ENCODE assay signal across 30 cellular contexts in genomic region chr7:142389544-142389943, GRCh38.
DNase-seq lines count a peak whose midpoint lies in the region; ATAC-seq and TF ChIP-seq lines count a peak whose summit lies in the region.
"Had no signal": no experiment of that assay in that cellular context is flagged by ENCODE, and none has a peak within 500 bp of the region (broad histone marks: within the 10 kb centered on the region; RNA-seq: fewer than 3 reads in every experiment).

No MANE protein-coding gene starts in this region.

- no peaks in the 10 kb centered on the region for H3K36me3 ChIP-seq in SJCRH30
- H3K36me3 ChIP-seq: esophagus muscularis mucosa, MG63, Peyer's patch, right atrium auricular region, tibial artery had no signal

- DNase-seq in activated naive CD8-positive, alpha-beta T cell treated with anti-CD3 and anti-CD28 coated beads, Interleukin-2, amount 10 ng/mL, durations not matched to agents 7 days and 5 days, result no peak
- no peak for DNase-seq in activated naive CD8-positive, alpha-beta T cell treated with anti-CD3 and anti-CD28 coated beads, Interleukin-2, amount 50 U/mL, for 24 hours
- DNase-seq in SJCRH30 (peak; percentile 63 to 82), left colon (no peak), nephron progenitor cell (no peak), erythroblast (lab: John Stamatoyannopoulos, UW) (no peak)
- DNase-seq in activated CD4-positive, alpha-beta memory T cell treated with anti-CD3 and anti-CD28 coated beads for 36 hours, result no peak
- DNase-seq: ACHN; activated CD4-positive, alpha-beta T cell treated with anti-CD3 and anti-CD28 coated beads for 1 hour; CD4-positive, alpha-beta memory T cell; dermis blood vessel endothelial cell; EL; foreskin keratinocyte; GOT3; HFFc6; KBM-7; mammary epithelial cell; MG63; NCI-H1105; NCI-H187; NCI-H510A treated with DMSO at 0.1 percent for 48 hours; Peyer's patch; SIG-M5; stimulated activated CD4-positive, alpha-beta T cell treated with anti-CD3 and anti-CD28 coated beads, Interleukin-12 subunit alpha, Interleukin-12 subunit beta, amount 100 ng/mL, for 4 hours; stimulated activated CD4-positive, alpha-beta T cell treated with anti-CD3 and anti-CD28 coated beads, Interleukin-4, amount 100 ng/mL, for 1 hour; SW 1271; tibial artery had no signal

- H3K4me1 Mint-ChIP-seq in activated naive CD8-positive, alpha-beta T cell treated with anti-CD3 and anti-CD28 coated beads, Interleukin-2, amount 10 ng/mL, durations not matched to agents 7 days and 5 days, result peaks cover 14% of the 10 kb centered on the region
- peaks cover 11% of the 10 kb centered on the region for H3K4me1 Mint-ChIP-seq in activated naive CD8-positive, alpha-beta T cell treated with anti-CD3 and anti-CD28 coated beads, Interleukin-2, amount 50 U/mL, for 24 hours
- H3K4me1 Mint-ChIP-seq in nephron progenitor cell, result peaks cover 17% of the 10 kb centered on the region
- H3K4me1 Mint-ChIP-seq in activated CD4-positive, alpha-beta memory T cell treated with anti-CD3 and anti-CD28 coated beads for 36 hours (ENCODE audit: low read depth), result peaks cover 12% of the 10 kb centered on the region

- H3K36me3 Mint-ChIP-seq in activated naive CD8-positive, alpha-beta T cell treated with anti-CD3 and anti-CD28 coated beads, Interleukin-2, amount 10 ng/mL, durations not matched to agents 7 days and 5 days, result no peaks in the 10 kb centered on the region
- H3K36me3 Mint-ChIP-seq in activated naive CD8-positive, alpha-beta T cell treated with anti-CD3 and anti-CD28 coated beads, Interleukin-2, amount 50 U/mL, for 24 hours (ENCODE audit: low read depth), result no peaks in the 10 kb centered on the region
- no peaks in the 10 kb centered on the region for H3K36me3 Mint-ChIP-seq in nephron progenitor cell (ENCODE audit: low read depth)
- H3K36me3 Mint-ChIP-seq in activated CD4-positive, alpha-beta memory T cell treated with anti-CD3 and anti-CD28 coated beads for 36 hours, result no peaks in the 10 kb centered on the region
- H3K36me3 Mint-ChIP-seq: CD4-positive, alpha-beta memory T cell had no signal

- ATAC-seq in activated naive CD8-positive, alpha-beta T cell treated with anti-CD3 and anti-CD28 coated beads, Interleukin-2, amount 10 ng/mL, durations not matched to agents 7 days and 5 days (ENCODE audit: low read depth), result no peak
- ATAC-seq in activated naive CD8-positive, alpha-beta T cell treated with anti-CD3 and anti-CD28 coated beads, Interleukin-2, amount 50 U/mL, for 24 hours, result no peak
- ATAC-seq in left colon, result peak; percentile 73
- ATAC-seq: foreskin keratinocyte had no signal

- intact Hi-C loops in left colon (cut with DNase I, micrococcal nuclease), result no loop called here
- intact Hi-C loops in activated CD4-positive, alpha-beta memory T cell treated with anti-CD3 and anti-CD28 coated beads for 36 hours (cut with micrococcal nuclease), result loop anchor here (10.0 kb wide), 1 partner anchor 95 kb away; no protein-coding TSS in a partner anchor

- no peaks in the 10 kb centered on the region for H3K27me3 ChIP-seq in SJCRH30
- H3K27me3 ChIP-seq: foreskin keratinocyte, MG63, Peyer's patch, right atrium auricular region, tibial artery had no signal

- no peaks in the 10 kb centered on the region for H3K9me3 ChIP-seq in SJCRH30 (replicated peaks)
- H3K9me3 ChIP-seq: esophagus muscularis mucosa, MG63, Peyer's patch, right atrium auricular region, tibial artery had no signal

- no peaks in the 10 kb centered on the region for H3K9me3 Mint-ChIP-seq in activated naive CD8-positive, alpha-beta T cell treated with anti-CD3 and anti-CD28 coated beads, Interleukin-2, amount 10 ng/mL, durations not matched to agents 7 days and 5 days
- no peaks in the 10 kb centered on the region for H3K9me3 Mint-ChIP-seq in activated naive CD8-positive, alpha-beta T cell treated with anti-CD3 and anti-CD28 coated beads, Interleukin-2, amount 50 U/mL, for 24 hours
- H3K9me3 Mint-ChIP-seq in nephron progenitor cell, result no peaks in the 10 kb centered on the region
- H3K9me3 Mint-ChIP-seq in activated CD4-positive, alpha-beta memory T cell treated with anti-CD3 and anti-CD28 coated beads for 36 hours, result no peaks in the 10 kb centered on the region
- H3K9me3 Mint-ChIP-seq: CD4-positive, alpha-beta memory T cell; HFFc6 had no signal

- no peak for TF ChIP-seq CTCF in nephron progenitor cell (IDR thresholded peaks at IDR 0.05)

- H3K27me3 Mint-ChIP-seq in activated naive CD8-positive, alpha-beta T cell treated with anti-CD3 and anti-CD28 coated beads, Interleukin-2, amount 10 ng/mL, durations not matched to agents 7 days and 5 days, result peaks cover 3% of the 10 kb centered on the region
- H3K27me3 Mint-ChIP-seq in activated naive CD8-positive, alpha-beta T cell treated with anti-CD3 and anti-CD28 coated beads, Interleukin-2, amount 50 U/mL, for 24 hours, result no peaks in the 10 kb centered on the region
- H3K27me3 Mint-ChIP-seq in nephron progenitor cell (ENCODE audit: low read depth, poor library complexity), result peaks cover 14% of the 10 kb centered on the region
- no peaks in the 10 kb centered on the region for H3K27me3 Mint-ChIP-seq in activated CD4-positive, alpha-beta memory T cell treated with anti-CD3 and anti-CD28 coated beads for 36 hours
- H3K27me3 Mint-ChIP-seq: CD4-positive, alpha-beta memory T cell had no signal

- peaks cover 28% of the 10 kb centered on the region for H3K4me1 ChIP-seq in SJCRH30
- H3K4me1 ChIP-seq: tibial artery had no signal

- CTCF ChIA-PET in activated CD4-positive, alpha-beta memory T cell treated with anti-CD3 and anti-CD28 coated beads for 36 hours (lab: Charles Lee), result no interaction called here

- no peak overlapping the region for H3K27ac ChIP-seq in SJCRH30
- H3K27ac ChIP-seq: esophagus muscularis mucosa, foreskin keratinocyte, Peyer's patch, right atrium auricular region, tibial artery had no signal

- H3K27ac Mint-ChIP-seq in activated naive CD8-positive, alpha-beta T cell treated with anti-CD3 and anti-CD28 coated beads, Interleukin-2, amount 10 ng/mL, durations not matched to agents 7 days and 5 days, result peak overlapping the region; percentile 43
- no peak overlapping the region for H3K27ac Mint-ChIP-seq in activated naive CD8-positive, alpha-beta T cell treated with anti-CD3 and anti-CD28 coated beads, Interleukin-2, amount 50 U/mL, for 24 hours
- H3K27ac Mint-ChIP-seq in nephron progenitor cell, result no peak overlapping the region
- H3K27ac Mint-ChIP-seq in activated CD4-positive, alpha-beta memory T cell treated with anti-CD3 and anti-CD28 coated beads for 36 hours, result no peak overlapping the region
- H3K27ac Mint-ChIP-seq: B cell, HFFc6 had no signal

- H3K4me3 ChIP-seq in SJCRH30, result no peak overlapping the region
- H3K4me3 ChIP-seq: esophagus muscularis mucosa, MG63, Peyer's patch, right atrium auricular region, tibial artery had no signal

- no peak overlapping the region for H3K4me3 Mint-ChIP-seq in activated naive CD8-positive, alpha-beta T cell treated with anti-CD3 and anti-CD28 coated beads, Interleukin-2, amount 10 ng/mL, durations not matched to agents 7 days and 5 days
- no peak overlapping the region for H3K4me3 Mint-ChIP-seq in activated naive CD8-positive, alpha-beta T cell treated with anti-CD3 and anti-CD28 coated beads, Interleukin-2, amount 50 U/mL, for 24 hours
- H3K4me3 Mint-ChIP-seq in nephron progenitor cell, result no peak overlapping the region
- H3K4me3 Mint-ChIP-seq in activated CD4-positive, alpha-beta memory T cell treated with anti-CD3 and anti-CD28 coated beads for 36 hours, result no peak overlapping the region
- H3K4me3 Mint-ChIP-seq: B cell, HFFc6 had no signal

- TF ChIP-seq POLR2A in erythroblast (IDR thresholded peaks at IDR 0.05; ENCODE audit: low read length), result no peak

- POLR2A ChIA-PET in activated naive CD8-positive, alpha-beta T cell treated with anti-CD3 and anti-CD28 coated beads, Interleukin-2, amount 10 ng/mL, durations not matched to agents 7 days and 5 days (lab: Charles Lee), result no interaction called here
- POLR2A ChIA-PET in activated CD4-positive, alpha-beta memory T cell treated with anti-CD3 and anti-CD28 coated beads for 36 hours (lab: Charles Lee), result no interaction called here

Comparison
In these comparisons a context has a peak if more than half of its experiments do, and no peak if none do; other contexts are left out.
1. DNase-seq: peak in SJCRH30 (2 of 2); none in activated naive CD8-positive, alpha-beta T cell treated with anti-CD3 and anti-CD28 coated beads, Interleukin-2, amount 10 ng/mL, durations not matched to agents 7 days and 5 days (single experiment), activated naive CD8-positive, alpha-beta T cell treated with anti-CD3 and anti-CD28 coated beads, Interleukin-2, amount 50 U/mL, for 24 hours (single experiment), left colon (0 of 2), nephron progenitor cell (single experiment), activated CD4-positive, alpha-beta memory T cell treated with anti-CD3 and anti-CD28 coated beads for 36 hours (single experiment) and erythroblast (0 of 2).